Comparison of ENCODE assay signal across 8 cellular contexts in the genomic region with DNA sequence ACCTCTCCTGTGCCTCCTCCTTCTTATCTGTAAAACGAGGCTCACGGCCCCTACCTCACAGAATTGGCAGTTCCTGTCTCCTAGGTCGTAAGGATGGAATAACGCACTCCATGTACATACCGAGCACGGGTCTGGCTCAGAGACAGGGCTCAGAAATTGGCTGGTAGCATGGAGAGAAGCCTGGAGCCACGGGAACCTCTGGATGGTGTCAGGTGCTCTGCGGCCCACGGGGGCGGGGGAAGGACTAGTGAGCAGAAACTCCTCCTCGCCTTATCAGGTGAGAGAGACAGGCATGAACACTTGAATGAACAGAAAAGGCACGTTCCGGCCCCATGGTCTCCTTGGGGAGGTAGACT. TPM values are rescaled to one million over a fixed set of nuclear protein-coding genes. Genes with fewer than 3 reads are reported as not detected.
DNase-seq lines count a peak whose midpoint lies in the region; ATAC-seq and TF ChIP-seq lines count a peak whose summit lies in the region.

No MANE protein-coding gene starts in this region.

- intact Hi-C loops in mucosa of descending colon (cut with DNase I, micrococcal nuclease): loop anchor here (2.0 to 5.0 kb wide), 2 partner anchors 355 to 356 kb away; partner anchors contain the start of gene BOD1 (in 1 of the 2)

- TF ChIP-seq CTCF in BE2C (IDR thresholded peaks at IDR 0.05; ENCODE audit: low read depth, low read length) (no peak), coronary artery (IDR thresholded peaks at IDR 0.05) (no peak), mucosa of descending colon (IDR thresholded peaks at IDR 0.05) (no peak)

- H3K36me3 ChIP-seq in BE2C (no peaks in the 10 kb centered on the region), mucosa of descending colon (ENCODE audit: low read depth) (no peaks in the 10 kb centered on the region), Karpas-422 (ENCODE audit: insufficient read depth, low read length) (no peaks in the 10 kb centered on the region)

- no peak overlapping the region for H3K4me2 ChIP-seq in Karpas-422 (ENCODE audit: low read depth, low read length, poor library complexity, severe bottlenecking)

- no peak overlapping the region for H3K9ac ChIP-seq in Karpas-422 (ENCODE audit: low read length)

- H3K4me3 ChIP-seq in BE2C (ENCODE audit: low read depth, low read length) (peak overlapping the region; percentile 64), coronary artery (peak overlapping the region; percentile 65), mucosa of descending colon (no peak overlapping the region), Karpas-422 (ENCODE audit: low read length) (no peak overlapping the region)

- H3K9me2 ChIP-seq in Karpas-422 (replicated peaks; ENCODE audit: insufficient read depth, low read length): no peaks in the 10 kb centered on the region

- DNase-seq in BE2C (no peak), NCI-H345 treated with DMSO at 0.1 percent for 48 hours (lab: John Stamatoyannopoulos, UW; ENCODE audit: unreplicated experiment) (peak; percentile 45), coronary artery (ENCODE audit: low spot score) (no peak), mucosa of descending colon (peak; percentile 34 to 49 (median 39)), EL (no peak), Karpas-422 (no peak)

- H3K27ac ChIP-seq in coronary artery (no peak overlapping the region), Karpas-422 (ENCODE audit: low read length) (no peak overlapping the region)

- ATAC-seq in GM21360 (IDR thresholded peaks at IDR 0.05; ENCODE audit: unreplicated experiment): peak; percentile 32
- ATAC-seq in mucosa of descending colon: peak; percentile 63
- no peak for ATAC-seq in GM21717 (IDR thresholded peaks at IDR 0.05; ENCODE audit: unreplicated experiment)

- H3K79me2 ChIP-seq in Karpas-422 (ENCODE audit: low read length): no peaks in the 10 kb centered on the region

- no peaks in the 10 kb centered on the region for H3K9me3 ChIP-seq in BE2C
- no peaks in the 10 kb centered on the region for H3K9me3 ChIP-seq in mucosa of descending colon
- no peaks in the 10 kb centered on the region for H3K9me3 ChIP-seq in Karpas-422 (ENCODE audit: low read length)

- H3K4me1 ChIP-seq in BE2C: peaks cover 2% of the 10 kb centered on the region; the same call in 1 of the 2 replicates
- H3K4me1 ChIP-seq in mucosa of descending colon (ENCODE audit: low read depth): peaks cover 7% of the 10 kb centered on the region
- no peaks in the 10 kb centered on the region for H3K4me1 ChIP-seq in Karpas-422 (ENCODE audit: low read length)

- no peaks in the 10 kb centered on the region for H3K27me3 ChIP-seq in BE2C
- no peaks in the 10 kb centered on the region for H3K27me3 ChIP-seq in Karpas-422 (ENCODE audit: low read length)

- H4K20me1 ChIP-seq in Karpas-422 (ENCODE audit: insufficient read depth, low read depth, low read length): no peaks in the 10 kb centered on the region

- no peak overlapping the region for H2AFZ ChIP-seq in Karpas-422 (ENCODE audit: low read length)

RNA-seq across cellular contexts. Expression of gene C5orf47, which starts 15.4 kb away (rescaled TPM):
- polyA plus RNA-seq in BE2C (2012; ENCODE audit: insufficient read depth, insufficient read length, low read depth): not detected
- total RNA-seq in mucosa of descending colon: not detected
- not detected in 2 replicates for total RNA-seq in Karpas-422 (2014; rRNA removed; shearing (Covaris generic); ENCODE audit: low replicate concordance)

Comparison
In these comparisons a context has a peak if more than half of its experiments do, and no peak if none do; other contexts are left out.
1. DNase-seq: peak in NCI-H345 treated with DMSO at 0.1 percent for 48 hours (single experiment) and mucosa of descending colon (3 of 3); none in BE2C (single experiment), coronary artery (single experiment), EL (single experiment) and Karpas-422 (single experiment).
2. H3K4me3 ChIP-seq: peak in BE2C (single experiment) and coronary artery (single experiment); none in mucosa of descending colon (single experiment) and Karpas-422 (single experiment).